In the genomic region with DNA sequence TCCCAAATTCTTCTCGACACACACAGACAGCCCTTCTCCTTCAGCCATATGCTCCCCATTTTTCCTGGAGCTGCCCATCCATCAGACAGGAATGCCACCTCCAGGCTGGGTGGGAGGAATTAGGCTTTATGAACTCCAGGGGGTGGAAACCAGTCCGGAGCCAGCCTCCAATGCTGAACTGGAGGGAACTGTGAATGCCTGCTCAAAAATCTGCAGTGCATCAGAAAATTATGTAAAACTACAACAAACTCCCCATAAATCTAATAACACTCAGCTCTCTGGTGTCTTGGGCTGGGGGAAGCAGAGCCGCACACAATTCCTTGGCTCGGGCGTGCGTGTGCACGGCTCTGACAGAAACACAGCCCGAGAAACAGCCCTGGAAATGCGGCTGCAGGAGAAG, we compare ENCODE assay signal across 29 cellular contexts.
"Had no signal": no experiment of that assay in that cellular context is flagged by ENCODE, and none has a peak within 500 bp of the region (broad histone marks: within the 10 kb centered on the region; RNA-seq: fewer than 3 reads in every experiment).

No MANE protein-coding gene starts in this region.

- H3K36me3 Mint-ChIP-seq: activated CD4-positive, alpha-beta memory T cell treated with anti-CD3 and anti-CD28 coated beads for 36 hours; natural killer cell had no signal

- H3K9me3 ChIP-seq: neutrophil, ovary, right lobe of liver, thoracic aorta, uterus had no signal

- H3K4me1 ChIP-seq: uterus had no signal

- H3K27me3 Mint-ChIP-seq: activated CD4-positive, alpha-beta memory T cell treated with anti-CD3 and anti-CD28 coated beads for 36 hours; activated CD4-positive, alpha-beta T cell treated with anti-CD3 and anti-CD28 coated beads, Interleukin-2, amount 10 ng/mL, durations not matched to agents 24 days and 14 days; progenitor cell of endocrine pancreas; stimulated activated naive CD8-positive, alpha-beta T cell treated with anti-CD3 and anti-CD28 coated beads, Interleukin-15, Interleukin-2, amounts not matched to agents 100 ng/mL and 50 ng/mL, for 24 hours had no signal

- H3K4me3 ChIP-seq: lower lobe of right lung, ovary, right lobe of liver, thoracic aorta, uterus had no signal

- H3K27ac Mint-ChIP-seq: activated CD4-positive, alpha-beta memory T cell treated with anti-CD3 and anti-CD28 coated beads for 36 hours; activated CD4-positive, alpha-beta T cell treated with anti-CD3 and anti-CD28 coated beads, Interleukin-2, amount 10 ng/mL, durations not matched to agents 24 days and 14 days; activated T-helper 1 cell treated with anti-CD3 and anti-CD28 coated beads, Interleukin-12 subunit alpha, Interleukin-12 subunit beta, Interleukin-2, Interleukin-4 antibody, amounts not matched to agents 30 ng/mL and 10 ng/mL and 1 ng/mL, durations not matched to agents 14 hours and 24 hours and 36 hours; effector memory CD8-positive, alpha-beta T cell; natural killer cell; progenitor cell of endocrine pancreas; stimulated activated naive CD8-positive, alpha-beta T cell treated with anti-CD3 and anti-CD28 coated beads, Interleukin-15, Interleukin-2, amounts not matched to agents 100 ng/mL and 50 ng/mL, for 24 hours had no signal

- H3K36me3 ChIP-seq: brain microvascular endothelial cell, lower lobe of right lung, neutrophil, ovary, right lobe of liver, thoracic aorta, uterus had no signal

- H3K27ac ChIP-seq: brain microvascular endothelial cell, lower lobe of right lung, neutrophil, ovary, right lobe of liver, thoracic aorta, uterus, VCaP had no signal

- DNase-seq: activated CD4-positive, alpha-beta memory T cell treated with anti-CD3 and anti-CD28 coated beads for 36 hours; activated CD4-positive, alpha-beta T cell treated with anti-CD3 and anti-CD28 coated beads, Interleukin-2, amount 10 ng/mL, durations not matched to agents 24 days and 14 days; activated CD4-positive, CD25-positive, alpha-beta regulatory T cell treated with anti-CD3 and anti-CD28 coated beads, Interleukin-2, amount 50 U/mL, for 72 hours; activated CD8-positive, alpha-beta memory T cell treated with anti-CD3 and anti-CD28 coated beads, Interleukin-2, amount 50 U/mL, for 4 hours; activated gamma-delta T cell treated with Interleukin-2 at 50 U/mL for 16 hours; activated naive CD4-positive, alpha-beta T cell treated with anti-CD3 and anti-CD28 coated beads, Interleukin-2, amount 50 U/mL, for 16 hours; activated T-cell treated with anti-CD3 and anti-CD28 coated beads, Interleukin-2, amount 50 U/mL, for 1 hour; amniotic stem cell; brain microvascular endothelial cell; cortex of kidney; effector memory CD8-positive, alpha-beta T cell; erythroblast; head of caudate nucleus; hypothalamus; lower lobe of right lung; mesenchymal stem cell; natural killer cell; ovary; right lobe of liver; stimulated activated CD4-positive, alpha-beta T cell treated with anti-CD3 and anti-CD28 coated beads, Interleukin-12 subunit alpha, Interleukin-12 subunit beta, amount 100 ng/mL, for 4 hours; stimulated activated CD4-positive, alpha-beta T cell treated with anti-CD3 and anti-CD28 coated beads, Interleukin-4, amount 100 ng/mL, for 1 hour; trophoblast cell; uterus had no signal

- H3K9me3 Mint-ChIP-seq: activated CD4-positive, alpha-beta memory T cell treated with anti-CD3 and anti-CD28 coated beads for 36 hours; activated CD4-positive, alpha-beta T cell treated with anti-CD3 and anti-CD28 coated beads, Interleukin-2, amount 10 ng/mL, durations not matched to agents 24 days and 14 days; activated T-helper 1 cell treated with anti-CD3 and anti-CD28 coated beads, Interleukin-12 subunit alpha, Interleukin-12 subunit beta, Interleukin-2, Interleukin-4 antibody, amounts not matched to agents 30 ng/mL and 10 ng/mL and 1 ng/mL, durations not matched to agents 14 hours and 24 hours and 36 hours; effector memory CD8-positive, alpha-beta T cell; natural killer cell; stimulated activated naive CD8-positive, alpha-beta T cell treated with anti-CD3 and anti-CD28 coated beads, Interleukin-15, Interleukin-2, amounts not matched to agents 100 ng/mL and 50 ng/mL, for 24 hours had no signal

- H3K4me1 Mint-ChIP-seq: activated CD4-positive, alpha-beta T cell treated with anti-CD3 and anti-CD28 coated beads, Interleukin-2, amount 10 ng/mL, durations not matched to agents 24 days and 14 days had no signal

- H3K4me3 Mint-ChIP-seq: activated CD4-positive, alpha-beta memory T cell treated with anti-CD3 and anti-CD28 coated beads for 36 hours; activated CD4-positive, alpha-beta T cell treated with anti-CD3 and anti-CD28 coated beads, Interleukin-2, amount 10 ng/mL, durations not matched to agents 24 days and 14 days; activated T-helper 1 cell treated with anti-CD3 and anti-CD28 coated beads, Interleukin-12 subunit alpha, Interleukin-12 subunit beta, Interleukin-2, Interleukin-4 antibody, amounts not matched to agents 30 ng/mL and 10 ng/mL and 1 ng/mL, durations not matched to agents 14 hours and 24 hours and 36 hours; effector memory CD8-positive, alpha-beta T cell; natural killer cell; stimulated activated naive CD8-positive, alpha-beta T cell treated with anti-CD3 and anti-CD28 coated beads, Interleukin-15, Interleukin-2, amounts not matched to agents 100 ng/mL and 50 ng/mL, for 24 hours had no signal

- H3K27me3 ChIP-seq: brain microvascular endothelial cell, ovary, right lobe of liver, uterus had no signal
